In genomic region chr9:89432986-89433530, GRCh38 we compare ENCODE assay signal across 14 cellular contexts.
DNase-seq lines count a peak whose midpoint lies in the region; ATAC-seq and TF ChIP-seq lines count a peak whose summit lies in the region.
"Had no signal": no experiment of that assay in that cellular context is flagged by ENCODE, and none has a peak within 500 bp of the region (broad histone marks: within the 10 kb centered on the region; RNA-seq: fewer than 3 reads in every experiment).

No MANE protein-coding gene starts in this region.

- no peak overlapping the region for H3K4me3 ChIP-seq in CD8-positive, alpha-beta T cell (ENCODE audit: low read depth, low read length)
- H3K4me3 ChIP-seq in naive thymus-derived CD4-positive, alpha-beta T cell (ENCODE audit: low read length) = no peak overlapping the region

- intact Hi-C loops in CD8-positive, alpha-beta T cell (cut with DNase I, micrococcal nuclease) = no loop called here
- intact Hi-C loops in naive thymus-derived CD4-positive, alpha-beta T cell (cut with micrococcal nuclease) = no loop called here

- H3K27ac ChIP-seq in CD8-positive, alpha-beta T cell (ENCODE audit: low read depth, low read length) = no peak overlapping the region
- H3K27ac ChIP-seq in cingulate gyrus (ENCODE audit: low read depth, low read length) = peak overlapping the region; percentile 98
- peak overlapping the region; percentile 44 for H3K27ac ChIP-seq in naive thymus-derived CD4-positive, alpha-beta T cell (ENCODE audit: low read depth, low read length)

- H3K4me1 Mint-ChIP-seq in CD8-positive, alpha-beta T cell (ENCODE audit: low read depth) = peaks cover 94% of the 10 kb centered on the region
- peaks cover 74 to 89% (median 83%) of the 10 kb centered on the region in 3 donors for H3K4me1 Mint-ChIP-seq in IgD-negative memory B cell
- H3K4me1 Mint-ChIP-seq in naive thymus-derived CD4-positive, alpha-beta T cell = peaks cover 68 to 100% (median 95%) of the 10 kb centered on the region in 7 donors

- no peak for TF ChIP-seq CTCF in CD8-positive, alpha-beta T cell (IDR thresholded peaks at IDR 0.05)

- no peaks in the 10 kb centered on the region for H3K27me3 ChIP-seq in CD8-positive, alpha-beta T cell (ENCODE audit: insufficient read depth, low read length)
- H3K27me3 ChIP-seq in naive thymus-derived CD4-positive, alpha-beta T cell (ENCODE audit: control insufficient read depth in 2 of 2, insufficient read depth in 2 of 2, low read length in 2 of 2) = no peaks in the 10 kb centered on the region

- no peaks in the 10 kb centered on the region for H3K9me3 Mint-ChIP-seq in CD8-positive, alpha-beta T cell
- H3K9me3 Mint-ChIP-seq in IgD-negative memory B cell = no peaks in the 10 kb centered on the region
- no peaks in the 10 kb centered on the region for H3K9me3 Mint-ChIP-seq in naive thymus-derived CD4-positive, alpha-beta T cell
- H3K9me3 Mint-ChIP-seq: activated CD4-positive, alpha-beta T cell treated with anti-CD3 and anti-CD28 coated beads, Interleukin-2, amount 10 ng/mL, durations not matched to agents 24 days and 14 days; natural killer cell had no signal

- peaks cover 24% of the 10 kb centered on the region for H3K36me3 ChIP-seq in CD8-positive, alpha-beta T cell (ENCODE audit: insufficient read depth, low read length)
- H3K36me3 ChIP-seq in naive thymus-derived CD4-positive, alpha-beta T cell (ENCODE audit: control insufficient read depth in 2 of 3, insufficient read depth in 3 of 3, low read length in 3 of 3) = peaks cover 0 to 37% (median under 1%) of the 10 kb centered on the region in 3 experiments

- H3K27ac Mint-ChIP-seq in CD8-positive, alpha-beta T cell = peak overlapping the region; percentile 85
- H3K27ac Mint-ChIP-seq in IgD-negative memory B cell = peak overlapping the region in 1 of 3 donors; percentile 40
- peak overlapping the region in 8 of 9 donors; percentile 70 to 95 (median 88) for H3K27ac Mint-ChIP-seq in naive thymus-derived CD4-positive, alpha-beta T cell

- ATAC-seq in CD8-positive, alpha-beta T cell = no peak
- no peak for ATAC-seq in naive thymus-derived CD4-positive, alpha-beta T cell
- ATAC-seq in HG03159 (IDR thresholded peaks at IDR 0.05; ENCODE audit: unreplicated experiment) = no peak
- ATAC-seq: natural killer cell had no signal

- POLR2A ChIA-PET in CD8-positive, alpha-beta T cell (lab: Charles Lee) = no interaction called here
- POLR2A ChIA-PET in naive thymus-derived CD4-positive, alpha-beta T cell (lab: Charles Lee) = interaction anchor here (1.3 kb wide), 1 partner anchor 115 kb away, joined by 5 read pairs; no protein-coding TSS in a partner anchor

- no peaks in the 10 kb centered on the region for H3K27me3 Mint-ChIP-seq in CD8-positive, alpha-beta T cell (ENCODE audit: low read depth)
- peaks cover 3% of the 10 kb centered on the region for H3K27me3 Mint-ChIP-seq in IgD-negative memory B cell
- H3K27me3 Mint-ChIP-seq in naive thymus-derived CD4-positive, alpha-beta T cell = no peaks in the 10 kb centered on the region
- H3K27me3 Mint-ChIP-seq: activated CD4-positive, alpha-beta T cell treated with anti-CD3 and anti-CD28 coated beads, Interleukin-2, amount 10 ng/mL, durations not matched to agents 24 days and 14 days had no signal

- peaks cover 50% of the 10 kb centered on the region for H3K36me3 Mint-ChIP-seq in CD8-positive, alpha-beta T cell
- peaks cover 6% of the 10 kb centered on the region for H3K36me3 Mint-ChIP-seq in IgD-negative memory B cell
- H3K36me3 Mint-ChIP-seq in naive thymus-derived CD4-positive, alpha-beta T cell = peaks cover 0 to 8% (median 5%) of the 10 kb centered on the region in 5 donors
- H3K36me3 Mint-ChIP-seq: natural killer cell had no signal

- DNase-seq in CD8-positive, alpha-beta T cell = no peak
- DNase-seq in naive thymus-derived CD4-positive, alpha-beta T cell = no peak
- DNase-seq in NCI-H1092 treated with DMSO at 0.1 percent for 48 hours (lab: John Stamatoyannopoulos, UW) (no peak), NCI-H128 (lab: John Stamatoyannopoulos, UW; ENCODE audit: unreplicated experiment) (no peak)
- DNase-seq: activated CD4-positive, alpha-beta T cell treated with anti-CD3 and anti-CD28 coated beads, Interleukin-2, amount 10 ng/mL, durations not matched to agents 24 days and 14 days; activated T-cell treated with anti-CD3 and anti-CD28 coated beads, Interleukin-2, amount 50 U/mL, for 1 hour; glutamatergic neuron; mammary epithelial cell; natural killer cell; NCI-H1694; stimulated activated CD4-positive, alpha-beta T cell treated with anti-CD3 and anti-CD28 coated beads, Interleukin-2, amount 100 ng/mL, for 48 hours had no signal

- no peak overlapping the region for H3K4me3 Mint-ChIP-seq in CD8-positive, alpha-beta T cell
- H3K4me3 Mint-ChIP-seq in IgD-negative memory B cell = peak overlapping the region in 3 of 4 donors; percentile 63 to 89 (median 71)
- H3K4me3 Mint-ChIP-seq in naive thymus-derived CD4-positive, alpha-beta T cell = peak overlapping the region in 2 of 10 donors; percentile 1 to 10
- H3K4me3 Mint-ChIP-seq: activated CD4-positive, alpha-beta T cell treated with anti-CD3 and anti-CD28 coated beads, Interleukin-2, amount 10 ng/mL, durations not matched to agents 24 days and 14 days; natural killer cell had no signal

- CTCF ChIA-PET in CD8-positive, alpha-beta T cell (lab: Charles Lee) = interaction anchor here (11.0 kb wide), 1 partner anchor 116 kb away, joined by 128 read pairs; no protein-coding TSS in a partner anchor
- CTCF ChIA-PET in naive thymus-derived CD4-positive, alpha-beta T cell (lab: Charles Lee) = interaction anchor here (0.9 to 1.4 kb wide), 2 partner anchors 11 to 115 kb away, joined by 3 to 5 read pairs; no protein-coding TSS in a partner anchor

- H3K4me1 ChIP-seq in CD8-positive, alpha-beta T cell (ENCODE audit: insufficient read depth, low read length) = peaks cover 99% of the 10 kb centered on the region
- peaks cover 74 to 82% of the 10 kb centered on the region in 2 donors for H3K4me1 ChIP-seq in naive thymus-derived CD4-positive, alpha-beta T cell (ENCODE audit: control insufficient read depth in 2 of 2, insufficient read depth in 2 of 2, low read length in 2 of 2)

- no peaks in the 10 kb centered on the region for H3K9me3 ChIP-seq in CD8-positive, alpha-beta T cell (ENCODE audit: low read length)
- no peaks in the 10 kb centered on the region for H3K9me3 ChIP-seq in naive thymus-derived CD4-positive, alpha-beta T cell (ENCODE audit: control insufficient read depth in 2 of 3, low read length in 3 of 3)
